In genomic region chr19:54521022-54521859, GRCh38 we compare ENCODE assay signal across 16 cellular contexts. TPM values are rescaled to one million over a fixed set of nuclear protein-coding genes. Genes with fewer than 3 reads are reported as not detected.
DNase-seq lines count a peak whose midpoint lies in the region; ATAC-seq and TF ChIP-seq lines count a peak whose summit lies in the region.
"Had no signal": no experiment of that assay in that cellular context is flagged by ENCODE, and none has a peak within 500 bp of the region (broad histone marks: within the 10 kb centered on the region; RNA-seq: fewer than 3 reads in every experiment).

No MANE protein-coding gene starts in this region.

- intact Hi-C loops in lower leg skin (cut with DNase I; ENCODE audit: low total_unique reads) (no loop called here), vagina (cut with DNase I) (no loop called here)

- no peaks in the 10 kb centered on the region for H3K9me3 ChIP-seq in vagina
- H3K9me3 ChIP-seq: thoracic aorta had no signal

- POLR2A ChIA-PET in naive thymus-derived CD8-positive, alpha-beta T cell (lab: Charles Lee), result no interaction called here

- H3K27me3 Mint-ChIP-seq in activated T-cell treated with anti-CD3 and anti-CD28 coated beads, Interleukin-2, amount 50 U/mL, for 72 hours (ENCODE audit: low read depth), result peaks cover 13% of the 10 kb centered on the region
- peaks cover 17 to 47% (median 41%) of the 10 kb centered on the region in 5 donors for H3K27me3 Mint-ChIP-seq in naive thymus-derived CD8-positive, alpha-beta T cell

- H3K4me3 Mint-ChIP-seq in activated T-cell treated with anti-CD3 and anti-CD28 coated beads, Interleukin-2, amount 50 U/mL, for 72 hours, result peak overlapping the region; percentile 62 to 70
- H3K4me3 Mint-ChIP-seq in naive thymus-derived CD8-positive, alpha-beta T cell, result peak overlapping the region in 9 of 10 donors; percentile 8 to 74 (median 66)
- H3K4me3 Mint-ChIP-seq: T-helper 17 cell had no signal

- peak; percentile 13 for ATAC-seq in HG03108 (IDR thresholded peaks at IDR 0.05; ENCODE audit: unreplicated experiment)
- ATAC-seq in activated T-cell treated with anti-CD3 and anti-CD28 coated beads, Interleukin-2, amount 50 U/mL, for 72 hours (replicated peaks in 1 of 2), result peak; percentile 26 to 28
- peak in 1 of 2 donors; percentile 47 for ATAC-seq in naive thymus-derived CD8-positive, alpha-beta T cell
- ATAC-seq: T-helper 17 cell had no signal

- no peaks in the 10 kb centered on the region for H3K36me3 ChIP-seq in vagina
- H3K36me3 ChIP-seq: brain microvascular endothelial cell, thoracic aorta had no signal

- peaks cover 0 to 4% of the 10 kb centered on the region in 2 donors for H3K9me3 Mint-ChIP-seq in activated T-cell treated with anti-CD3 and anti-CD28 coated beads, Interleukin-2, amount 50 U/mL, for 72 hours
- H3K9me3 Mint-ChIP-seq in naive thymus-derived CD8-positive, alpha-beta T cell, result peaks cover 0 to 12% (median 3%) of the 10 kb centered on the region in 9 donors

- TF ChIP-seq CTCF in lower leg skin (IDR thresholded peaks at IDR 0.05) (no peak), vagina (IDR thresholded peaks at IDR 0.05) (no peak)

- 63 to 64% methylated on average over 17 to 18 of the region's 18 CpGs for WGBS in lower leg skin, 2 donors

- TF ChIP-seq POLR2A in lower leg skin (IDR thresholded peaks at IDR 0.05) (no peak), vagina (IDR thresholded peaks at IDR 0.05) (no peak)

- H3K4me1 ChIP-seq in vagina, result no peaks in the 10 kb centered on the region

- no peaks in the 10 kb centered on the region for H3K27me3 ChIP-seq in vagina
- H3K27me3 ChIP-seq: brain microvascular endothelial cell had no signal

- H3K4me3 ChIP-seq in lower leg skin (ENCODE audit: low read depth, poor library complexity, severe bottlenecking) (no peak overlapping the region), vagina (no peak overlapping the region)
- H3K4me3 ChIP-seq: PC-9, thoracic aorta had no signal

- H3K36me3 Mint-ChIP-seq in activated T-cell treated with anti-CD3 and anti-CD28 coated beads, Interleukin-2, amount 50 U/mL, for 72 hours (ENCODE audit: insufficient read depth in 2 of 2), result no peaks in the 10 kb centered on the region
- H3K36me3 Mint-ChIP-seq in naive thymus-derived CD8-positive, alpha-beta T cell, result peaks cover 0 to 5% (median 0%) of the 10 kb centered on the region in 3 donors

- no peak overlapping the region for H3K27ac ChIP-seq in vagina
- H3K27ac ChIP-seq: 22Rv1, brain microvascular endothelial cell, PC-9, thoracic aorta had no signal

- DNase-seq in NOMO-1 (lab: John Stamatoyannopoulos, UW; ENCODE audit: unreplicated experiment in 2 of 2), result peak; percentile 35 to 43
- DNase-seq in NOMO-1 treated with dmso at 0.1 percent for 144 hours (lab: John Stamatoyannopoulos, UW; ENCODE audit: unreplicated experiment), result no peak
- DNase-seq in activated T-cell treated with anti-CD3 and anti-CD28 coated beads, Interleukin-2, amount 50 U/mL, for 72 hours, result no peak
- no peak for DNase-seq in naive thymus-derived CD8-positive, alpha-beta T cell
- DNase-seq in HK-2 (ENCODE audit: unreplicated experiment), result no peak
- DNase-seq in lower leg skin (ENCODE audit: low spot score in 2 of 2), result no peak
- no peak for DNase-seq in vagina (ENCODE audit: extremely low spot score in 2 of 2)
- DNase-seq: activated CD8-positive, alpha-beta memory T cell treated with anti-CD3 and anti-CD28 coated beads, Interleukin-2, amount 50 U/mL, for 4 hours; brain microvascular endothelial cell; NCI-H2081; T-helper 17 cell had no signal

- H3K27ac Mint-ChIP-seq in activated T-cell treated with anti-CD3 and anti-CD28 coated beads, Interleukin-2, amount 50 U/mL, for 72 hours, result peak overlapping the region; percentile 5
- peak overlapping the region in 2 of 10 donors; percentile 54 to 82 for H3K27ac Mint-ChIP-seq in naive thymus-derived CD8-positive, alpha-beta T cell
- H3K27ac Mint-ChIP-seq: T-helper 17 cell had no signal

- H3K4me1 Mint-ChIP-seq in activated T-cell treated with anti-CD3 and anti-CD28 coated beads, Interleukin-2, amount 50 U/mL, for 72 hours (ENCODE audit: low read depth), result peaks cover 71% of the 10 kb centered on the region
- peaks cover 21 to 37% (median 28%) of the 10 kb centered on the region in 4 donors for H3K4me1 Mint-ChIP-seq in naive thymus-derived CD8-positive, alpha-beta T cell

RNA-seq across cellular contexts. Expression of gene LAIR2, which starts 18.6 kb away (rescaled TPM):
- total RNA-seq in activated T-cell treated with anti-CD3 and anti-CD28 coated beads, Interleukin-2, amount 50 U/mL, for 72 hours, result 10 to 100 TPM in 1 of 2 donors, under 1 TPM in 1; 0.83 to 14.2 TPM
- total RNA-seq in naive thymus-derived CD8-positive, alpha-beta T cell, result not detected
- 10 to 100 TPM in 1 of 3 donors, 1 to 10 TPM in 1, not detected in 1; 1.8 to 17.2 TPM for polyA plus RNA-seq in naive thymus-derived CD8-positive, alpha-beta T cell
- total RNA-seq in lower leg skin (not detected), vagina (not detected)
- total RNA-seq: PC-9, renal cortical epithelial cell, thoracic aorta had no signal

RNA-seq across cellular contexts. Expression of gene CDC42EP5, which starts 48.1 kb away (rescaled TPM):
- under 1 TPM in 1 of 2 donors, not detected in 1; 0.30 TPM for total RNA-seq in activated T-cell treated with anti-CD3 and anti-CD28 coated beads, Interleukin-2, amount 50 U/mL, for 72 hours
- not detected for total RNA-seq in naive thymus-derived CD8-positive, alpha-beta T cell
- not detected for polyA plus RNA-seq in naive thymus-derived CD8-positive, alpha-beta T cell
- total RNA-seq in lower leg skin (10 to 100 TPM in 2 of 4 donors, 1 to 10 TPM in 2; 5.5 to 21.8 (median 9.6) TPM), vagina (33.4 TPM)
- total RNA-seq: T-helper 17 cell had no signal

RNA-seq across cellular contexts. Expression of gene LILRA2, which starts 52.3 kb away (rescaled TPM):
- total RNA-seq in activated T-cell treated with anti-CD3 and anti-CD28 coated beads, Interleukin-2, amount 50 U/mL, for 72 hours, result not detected
- total RNA-seq in naive thymus-derived CD8-positive, alpha-beta T cell, result under 1 TPM in 1 of 2 experiments, not detected in 1; 0.38 TPM
- polyA plus RNA-seq in naive thymus-derived CD8-positive, alpha-beta T cell, result under 1 TPM in 2 of 3 donors, not detected in 1; 0.13 to 0.40 TPM
- 1 to 10 TPM in 1 of 4 donors, under 1 TPM in 2, not detected in 1; 0.17 to 1.8 (median 0.93) TPM for total RNA-seq in lower leg skin
- not detected for total RNA-seq in vagina
- total RNA-seq: PC-9, renal cortical epithelial cell had no signal

RNA-seq across cellular contexts. Expression of gene LENG9, which starts 57.7 kb away (rescaled TPM):
- 1 to 10 TPM; 3.1 to 5.8 TPM for total RNA-seq in activated T-cell treated with anti-CD3 and anti-CD28 coated beads, Interleukin-2, amount 50 U/mL, for 72 hours
- total RNA-seq in naive thymus-derived CD8-positive, alpha-beta T cell, result 1 to 10 TPM; 5.2 to 5.8 TPM
- under 1 TPM in 2 of 3 donors, not detected in 1; 0.22 to 0.36 TPM for polyA plus RNA-seq in naive thymus-derived CD8-positive, alpha-beta T cell
- total RNA-seq in lower leg skin (1 to 10 TPM; 4.5 to 9.2 (median 6.5) TPM), vagina (10.3 TPM)

Comparison
In these comparisons a context has a peak if more than half of its experiments do, and no peak if none do; other contexts are left out.
1. DNase-seq: peak in NOMO-1 (2 of 2); none in NOMO-1 treated with dmso at 0.1 percent for 144 hours (single experiment), activated T-cell treated with anti-CD3 and anti-CD28 coated beads, Interleukin-2, amount 50 U/mL, for 72 hours (0 of 2), naive thymus-derived CD8-positive, alpha-beta T cell (0 of 10), HK-2 (single experiment), lower leg skin (0 of 2) and vagina (0 of 2).
2. RNA of gene CDC42EP5, which starts 48.1 kb away (total RNA-seq): 33.4 TPM in vagina (single experiment) and 5.5 to 21.8 TPM in lower leg skin; 0.30 TPM in activated T-cell treated with anti-CD3 and anti-CD28 coated beads, Interleukin-2, amount 50 U/mL, for 72 hours and not detected in naive thymus-derived CD8-positive, alpha-beta T cell; every median in the first group is over 4 times any median in the second.